Comparison of ENCODE assay signal across 21 cellular contexts in genomic region chr9:35948901-35949318, GRCh38. TPM values are rescaled to one million over a fixed set of nuclear protein-coding genes. Genes with fewer than 3 reads are reported as not detected.
DNase-seq lines count a peak whose midpoint lies in the region; ATAC-seq, FAIRE-seq and TF ChIP-seq lines count a peak whose summit lies in the region.
"Had no signal": no experiment of that assay in that cellular context is flagged by ENCODE, and none has a peak within 500 bp of the region (broad histone marks: within the 10 kb centered on the region; RNA-seq: fewer than 3 reads in every experiment).

No MANE protein-coding gene starts in this region.

- no peak for TF ChIP-seq POLR2A in HCT116 (IDR thresholded peaks at IDR 0.05; ENCODE audit: borderline replicate concordance, extremely low read depth, insufficient read depth, insufficient read length)
- no peak for TF ChIP-seq POLR2A in GM12892 (IDR thresholded peaks at IDR 0.05; ENCODE audit: low read depth, low read length)
- no peak for TF ChIP-seq POLR2A in GM18505 (IDR thresholded peaks at IDR 0.05; ENCODE audit: borderline replicate concordance, extremely low read depth, insufficient read depth, insufficient read length)

- H3K9me3 ChIP-seq in HCT116 (ENCODE audit: control insufficient read depth in 1 of 2, insufficient read depth in 1 of 2, low read depth in 1 of 2, low read length in 2 of 2) (no peaks in the 10 kb centered on the region), T-helper 17 cell (ENCODE audit: control insufficient read depth, low read length, poor library complexity, severe bottlenecking) (no peaks in the 10 kb centered on the region), keratinocyte (ENCODE audit: control insufficient read depth, low read depth, low read length) (no peaks in the 10 kb centered on the region)

- H3K27ac ChIP-seq in HCT116 (ENCODE audit: low read depth, low read length) = no peak overlapping the region
- H3K27ac ChIP-seq in keratinocyte (ENCODE audit: control insufficient read depth, insufficient read depth, low read length) = no peak overlapping the region

- H4K20me1 ChIP-seq in HCT116 (ENCODE audit: insufficient read depth) = no peaks in the 10 kb centered on the region
- no peaks in the 10 kb centered on the region for H4K20me1 ChIP-seq in keratinocyte (ENCODE audit: control insufficient read depth, extremely low read depth, insufficient read depth, low read length)

- intact Hi-C loops in HCT116 (cut with micrococcal nuclease) = no loop called here

- no peak overlapping the region for H3K4me3 ChIP-seq in HCT116 (replicated peaks in 1 of 2; ENCODE audit: low read depth in 1 of 2, low read length in 2 of 2)
- H3K4me3 ChIP-seq in keratinocyte (ENCODE audit: control insufficient read depth in 2 of 3, extremely low read depth in 1 of 3, insufficient read depth in 2 of 3, low read depth in 1 of 3, low read length in 3 of 3) = no peak overlapping the region

- peaks cover 19% of the 10 kb centered on the region for H3K4me1 Mint-ChIP-seq in T-helper 17 cell

- no peak for TF ChIP-seq RAD21 in HCT116 (IDR thresholded peaks at IDR 0.05; ENCODE audit: low read depth)

- ATAC-seq in HCT116 (peak; percentile 64), T-helper 17 cell (peak; percentile 21), GM18505 (IDR thresholded peaks at IDR 0.05; ENCODE audit: unreplicated experiment) (no peak)
- ATAC-seq: natural killer cell treated with Interleukin-12 subunit alpha and Interleukin-12 subunit beta and Interleukin-15 and Interleukin-18, amount 100 ng/mL, for 72 hours had no signal

- H3K9ac ChIP-seq in HCT116 (ENCODE audit: low read length) (peak overlapping the region; percentile 13), keratinocyte (ENCODE audit: control insufficient read depth, extremely low read depth, insufficient read depth, low read length) (no peak overlapping the region)

- CTCF ChIA-PET in HCT116 (lab: Charles Lee) = no interaction called here

- H3K9me1 ChIP-seq in keratinocyte (ENCODE audit: control insufficient read depth, extremely low read depth, insufficient read depth, low read length) = no peaks in the 10 kb centered on the region

- peak overlapping the region; percentile 53 for H3K4me2 ChIP-seq in HCT116 (ENCODE audit: low read length)
- H3K4me2 ChIP-seq in keratinocyte (ENCODE audit: control insufficient read depth, extremely low read depth, insufficient read depth, low read depth, low read length) = no peak overlapping the region

- RAD21 ChIA-PET in HCT116 (lab: Charles Lee; ENCODE audit: low non-redundant PET in 1 of 2, low total read pairs in 2 of 2, uncharacterized antibody in 2 of 2, unreplicated experiment in 2 of 2) = no interaction called here

- TF ChIP-seq CTCF in HCT116 (IDR thresholded peaks at IDR 0.05 in 2 of 3, conservative IDR thresholded peaks at IDR 0.05 in 1 of 3; ENCODE audit: borderline replicate concordance in 1 of 3, insufficient read depth in 1 of 3, low read depth in 2 of 3, low read length in 2 of 3) (0 out of 6 replicates have a peak, but pooled peaks of 1 of the 3 experiments have one; percentile 13), keratinocyte (optimal IDR thresholded peaks at IDR 0.05 in 1 of 3, IDR thresholded peaks at IDR 0.05 in 1 of 3, conservative IDR thresholded peaks at IDR 0.05 in 1 of 3; ENCODE audit: extremely low read depth in 1 of 3, insufficient read depth in 2 of 3, low read length in 3 of 3) (no peak)

- dilution Hi-C loops in keratinocyte (cut with MboI; ENCODE audit: extremely low pct_ligation_motif_present, low sequenced_read_pairs) = no loop called here

- peak overlapping the region; percentile 97 for H2AFZ ChIP-seq in HCT116 (ENCODE audit: low read depth, low read length, poor library complexity, severe bottlenecking)
- H2AFZ ChIP-seq in keratinocyte (ENCODE audit: control insufficient read depth, low read length) = peak overlapping the region; percentile 40

- H3K36me3 Mint-ChIP-seq in T-helper 17 cell (ENCODE audit: low read depth) = no peaks in the 10 kb centered on the region
- H3K36me3 Mint-ChIP-seq: activated naive CD8-positive, alpha-beta T cell treated with anti-CD3 and anti-CD28 coated beads, Interleukin-2, amount 10 ng/mL, durations not matched to agents 7 days and 5 days; natural killer cell treated with Interleukin-12 subunit alpha and Interleukin-12 subunit beta and Interleukin-15 and Interleukin-18, amount 100 ng/mL, for 72 hours; type B pancreatic cell had no signal

- DNase-seq in HCT116 (ENCODE audit: low read depth, low spot score) = no peak
- DNase-seq in T-helper 17 cell = no peak
- no peak for DNase-seq in keratinocyte (ENCODE audit: low read depth, low spot score)
- DNase-seq in pulmonary artery endothelial cell (ENCODE audit: low read depth, low spot score) = peak; percentile 10
- DNase-seq in GM12892 (ENCODE audit: insufficient read length) = no peak
- DNase-seq in DMS53 (lab: John Stamatoyannopoulos, UW) = no peak
- DNase-seq: activated CD4-positive, alpha-beta T cell treated with anti-CD3 and anti-CD28 coated beads, Interleukin-2, amount 50 U/mL, for 1 hour; activated naive CD8-positive, alpha-beta T cell treated with anti-CD3 and anti-CD28 coated beads, Interleukin-2, amount 10 ng/mL, durations not matched to agents 7 days and 5 days; activated T-cell treated with anti-CD3 and anti-CD28 coated beads, Interleukin-2, amount 50 U/mL, for 24 hours; DMS 273 treated with DMSO at 0.1 percent for 48 hours; kidney; NCI-H1417; NCI-H345; retina; SIG-M5; stimulated activated CD4-positive, alpha-beta T cell treated with anti-CD3 and anti-CD28 coated beads, Interleukin-2, amount 100 ng/mL, for 24 hours; stimulated activated CD8-positive, alpha-beta memory T cell treated with anti-CD3 and anti-CD28 coated beads, Interleukin-4, amount 100 ng/mL, for 48 hours had no signal

- POLR2A ChIA-PET in HCT116 (lab: Charles Lee) = interaction anchor here (1.1 kb wide), 1 partner anchor 24 kb away, joined by 3 read pairs; no protein-coding TSS in a partner anchor

- H3K27ac Mint-ChIP-seq in T-helper 17 cell = peak overlapping the region; percentile 61
- H3K27ac Mint-ChIP-seq: activated naive CD8-positive, alpha-beta T cell treated with anti-CD3 and anti-CD28 coated beads, Interleukin-2, amount 10 ng/mL, durations not matched to agents 7 days and 5 days; activated T-cell treated with anti-CD3 and anti-CD28 coated beads, Interleukin-2, amount 50 U/mL, for 24 hours; natural killer cell treated with Interleukin-12 subunit alpha and Interleukin-12 subunit beta and Interleukin-15 and Interleukin-18, amount 100 ng/mL, for 72 hours; type B pancreatic cell had no signal

- no peaks in the 10 kb centered on the region for H3K36me3 ChIP-seq in HCT116 (ENCODE audit: control insufficient read depth in 1 of 2, insufficient read depth in 2 of 2, low read length in 2 of 2)
- H3K36me3 ChIP-seq in keratinocyte (ENCODE audit: control insufficient read depth in 2 of 2, extremely low read depth in 1 of 2, insufficient read depth in 2 of 2, low read length in 2 of 2) = no peaks in the 10 kb centered on the region

- H3K4me3 Mint-ChIP-seq in T-helper 17 cell = peak overlapping the region; percentile 21
- H3K4me3 Mint-ChIP-seq: activated naive CD8-positive, alpha-beta T cell treated with anti-CD3 and anti-CD28 coated beads, Interleukin-2, amount 10 ng/mL, durations not matched to agents 7 days and 5 days; activated T-cell treated with anti-CD3 and anti-CD28 coated beads, Interleukin-2, amount 50 U/mL, for 24 hours; central memory CD8-positive, alpha-beta T cell; natural killer cell treated with Interleukin-12 subunit alpha and Interleukin-12 subunit beta and Interleukin-15 and Interleukin-18, amount 100 ng/mL, for 72 hours; type B pancreatic cell had no signal

- H3K27me3 ChIP-seq in HCT116 (ENCODE audit: insufficient read depth, low read length) (no peaks in the 10 kb centered on the region), keratinocyte (ENCODE audit: control insufficient read depth, extremely low read depth, insufficient read depth, low read length) (peaks cover 4% of the 10 kb centered on the region)

- H3K9me2 ChIP-seq in HCT116 (ENCODE audit: insufficient read depth) = no peaks in the 10 kb centered on the region

- BruUV-seq in HCT116 (replicated peaks; lab: Mats Ljungman, UMichigan) = no TSS peak

- peaks cover 6% of the 10 kb centered on the region for H3K27me3 Mint-ChIP-seq in T-helper 17 cell
- H3K27me3 Mint-ChIP-seq: activated T-cell treated with anti-CD3 and anti-CD28 coated beads, Interleukin-2, amount 50 U/mL, for 24 hours had no signal

- H3K79me2 ChIP-seq in HCT116 (ENCODE audit: insufficient read depth, low read length) (no peaks in the 10 kb centered on the region), keratinocyte (ENCODE audit: control insufficient read depth, insufficient read depth, low read length) (no peaks in the 10 kb centered on the region)

- H3K4me1 ChIP-seq in HCT116 (ENCODE audit: control insufficient read depth in 1 of 2, insufficient read depth in 2 of 2, low read length in 2 of 2) (peaks cover 9 to 35% of the 10 kb centered on the region in 2 experiments), keratinocyte (ENCODE audit: control insufficient read depth, extremely low read depth, insufficient read depth, low read length) (peaks cover 7% of the 10 kb centered on the region)

- FAIRE-seq in keratinocyte (lab: Jason Lieb, UNC) (no peak), GM12892 (lab: Jason Lieb, UNC) (no peak)
- FAIRE-seq: kidney had no signal

RNA-seq across cellular contexts. Expression of gene OR2S2, which starts 9.0 kb away (rescaled TPM):
- not detected for total RNA-seq in HCT116 (2021; ENCODE audit: unreplicated experiment)
- polyA plus RNA-seq in HCT116 (2012) = not detected in 2 replicates
- total RNA-seq in T-helper 17 cell = not detected
- polyA plus RNA-seq in keratinocyte = not detected in 3 replicates
- polyA plus RNA-seq in keratinocyte (2011; ENCODE audit: low read depth) = not detected
- polyA plus RNA-seq in keratinocyte (2011; cell fraction: cytosol; rRNA removed) = not detected in 2 replicates
- polyA plus RNA-seq in keratinocyte (2011; cell fraction: nucleus; rRNA removed) = not detected in 2 replicates
- polyA plus RNA-seq in keratinocyte (2012; ENCODE audit: low replicate concordance) = not detected in 2 replicates
- polyA minus RNA-seq in keratinocyte = not detected in 3 replicates
- not detected for polyA minus RNA-seq in keratinocyte (2011; cell fraction: cytosol; rRNA and poly(A)+ RNA removed)
- not detected in 2 replicates for polyA minus RNA-seq in keratinocyte (2011; cell fraction: nucleus; rRNA and poly(A)+ RNA removed)
- not detected in 2 replicates for total RNA-seq in pulmonary artery endothelial cell
- polyA plus RNA-seq in GM12892 (2012; ENCODE audit: missing spikeins) = not detected
- total RNA-seq: activated naive CD8-positive, alpha-beta T cell treated with anti-CD3 and anti-CD28 coated beads, Interleukin-2, amount 10 ng/mL, durations not matched to agents 7 days and 5 days; kidney; natural killer cell treated with Interleukin-12 subunit alpha and Interleukin-12 subunit beta and Interleukin-15 and Interleukin-18, amount 100 ng/mL, for 72 hours had no signal

RNA-seq across cellular contexts. Expression of gene SPAAR, which starts 39.6 kb away (rescaled TPM):
- not detected for total RNA-seq in HCT116 (2021; ENCODE audit: unreplicated experiment)
- polyA plus RNA-seq in HCT116 (2012) = 0.05 TPM in 1 of 2 replicates, not detected in the other
- total RNA-seq in T-helper 17 cell = not detected
- not detected in 3 replicates for polyA plus RNA-seq in keratinocyte
- not detected for polyA plus RNA-seq in keratinocyte (2011; ENCODE audit: low read depth)
- polyA plus RNA-seq in keratinocyte (2011; cell fraction: cytosol; rRNA removed) = not detected in 2 replicates
- polyA plus RNA-seq in keratinocyte (2011; cell fraction: nucleus; rRNA removed) = not detected in 2 replicates
- polyA plus RNA-seq in keratinocyte (2012; ENCODE audit: low replicate concordance) = not detected in 2 replicates
- polyA minus RNA-seq in keratinocyte = not detected in 3 replicates
- polyA minus RNA-seq in keratinocyte (2011; cell fraction: cytosol; rRNA and poly(A)+ RNA removed) = not detected
- polyA minus RNA-seq in keratinocyte (2011; cell fraction: nucleus; rRNA and poly(A)+ RNA removed) = not detected in 2 replicates
- total RNA-seq in pulmonary artery endothelial cell = 7.5 and 11.7 TPM in 2 replicates
- not detected for polyA plus RNA-seq in GM12892 (2012; ENCODE audit: missing spikeins)
- total RNA-seq: activated naive CD8-positive, alpha-beta T cell treated with anti-CD3 and anti-CD28 coated beads, Interleukin-2, amount 10 ng/mL, durations not matched to agents 7 days and 5 days; natural killer cell treated with Interleukin-12 subunit alpha and Interleukin-12 subunit beta and Interleukin-15 and Interleukin-18, amount 100 ng/mL, for 72 hours had no signal

RNA-seq across cellular contexts. Expression of gene HRCT1, which starts 42.9 kb away (rescaled TPM):
- total RNA-seq in HCT116 (2021; ENCODE audit: unreplicated experiment) (0.32 TPM), T-helper 17 cell (not detected), pulmonary artery endothelial cell (2.4 and 5.6 TPM in 2 replicates)
- polyA plus RNA-seq in HCT116 (2012) = 0.81 and 1.1 TPM in 2 replicates
- polyA plus RNA-seq in keratinocyte = not detected in 3 replicates
- polyA plus RNA-seq in keratinocyte (2011; ENCODE audit: low read depth) = not detected
- polyA plus RNA-seq in keratinocyte (2011; cell fraction: cytosol; rRNA removed) = not detected in 2 replicates
- not detected in 2 replicates for polyA plus RNA-seq in keratinocyte (2011; cell fraction: nucleus; rRNA removed)
- polyA plus RNA-seq in keratinocyte (2012; ENCODE audit: low replicate concordance) = not detected in 2 replicates
- not detected in 3 replicates for polyA minus RNA-seq in keratinocyte
- not detected for polyA minus RNA-seq in keratinocyte (2011; cell fraction: cytosol; rRNA and poly(A)+ RNA removed)
- not detected in 2 replicates for polyA minus RNA-seq in keratinocyte (2011; cell fraction: nucleus; rRNA and poly(A)+ RNA removed)
- polyA plus RNA-seq in GM12892 (2012; ENCODE audit: missing spikeins) = not detected
- total RNA-seq: activated naive CD8-positive, alpha-beta T cell treated with anti-CD3 and anti-CD28 coated beads, Interleukin-2, amount 10 ng/mL, durations not matched to agents 7 days and 5 days; natural killer cell treated with Interleukin-12 subunit alpha and Interleukin-12 subunit beta and Interleukin-15 and Interleukin-18, amount 100 ng/mL, for 72 hours had no signal
